In genomic region chr22:19082793-19083192, GRCh38 we compare ENCODE assay signal across 30 cellular contexts. TPM values are rescaled to one million over a fixed set of nuclear protein-coding genes. Genes with fewer than 3 reads are reported as not detected.
"Had no signal": no experiment of that assay in that cellular context is flagged by ENCODE, and none has a peak within 500 bp of the region (broad histone marks: within the 10 kb centered on the region; RNA-seq: fewer than 3 reads in every experiment).

No MANE protein-coding gene starts in this region.

- H3K27me3 ChIP-seq: brain microvascular endothelial cell, SJCRH30 had no signal

- H3K27ac ChIP-seq: brain microvascular endothelial cell, SJCRH30 had no signal

- H3K4me3 ChIP-seq: SJCRH30, SK-N-MC had no signal

- DNase-seq: activated CD4-positive, alpha-beta T cell treated with anti-CD3 and anti-CD28 coated beads for 36 hours; activated CD4-positive, alpha-beta T cell treated with anti-CD3 and anti-CD28 coated beads, Interleukin-2, amount 10 ng/mL, durations not matched to agents 7 days and 5 days; activated CD4-positive, alpha-beta T cell treated with anti-CD3 and anti-CD28 coated beads, Interleukin-2, amount 50 U/mL, for 48 hours; activated CD8-positive, alpha-beta memory T cell treated with anti-CD3 and anti-CD28 coated beads, Interleukin-2, amount 50 U/mL, for 4 hours; activated CD8-positive, alpha-beta T cell treated with anti-CD3 and anti-CD28 coated beads, Interleukin-2, amount 10 ng/mL, durations not matched to agents 7 days and 5 days; activated effector memory CD4-positive, alpha-beta T cell treated with Interleukin-2 at 50 U/mL for 16 hours; activated naive CD4-positive, alpha-beta T cell treated with anti-CD3 and anti-CD28 coated beads, Interleukin-2, amount 10 ng/mL, durations not matched to agents 7 days and 5 days; activated naive CD8-positive, alpha-beta T cell treated with anti-CD3 and anti-CD28 coated beads, Interleukin-2, amount 50 U/mL, for 24 hours; activated T-cell treated with anti-CD3 and anti-CD28 coated beads, Interleukin-2, amount 50 U/mL, for 48 hours; aorta; brain microvascular endothelial cell; central memory CD4-positive, alpha-beta T cell; Karpas-422; NCI-H1048; NCI-H1436; NCI-H1694; NCI-H1930; NCI-H2081 treated with DMSO at 0.1 percent for 48 hours; NCI-H226; NCI-H446 treated with DMSO at 0.1 percent for 48 hours; NCI-H524; NCI-H69; NCI-H82; SHP77; SJCRH30 had no signal

- H3K9me3 ChIP-seq: SJCRH30 had no signal

- ATAC-seq: activated CD4-positive, alpha-beta T cell treated with anti-CD3 and anti-CD28 coated beads for 36 hours; activated CD8-positive, alpha-beta T cell treated with anti-CD3 and anti-CD28 coated beads, Interleukin-2, amount 10 ng/mL, durations not matched to agents 7 days and 5 days; activated naive CD8-positive, alpha-beta T cell treated with anti-CD3 and anti-CD28 coated beads, Interleukin-2, amount 50 U/mL, for 24 hours; Panc1 had no signal

RNA-seq across cellular contexts. Expression of gene TSSK2, which starts 48.3 kb away (rescaled TPM):
- total RNA-seq: activated CD4-positive, alpha-beta T cell treated with anti-CD3 and anti-CD28 coated beads for 36 hours; activated CD4-positive, alpha-beta T cell treated with anti-CD3 and anti-CD28 coated beads, Interleukin-2, amount 10 ng/mL, durations not matched to agents 7 days and 5 days; activated CD8-positive, alpha-beta T cell treated with anti-CD3 and anti-CD28 coated beads, Interleukin-2, amount 10 ng/mL, durations not matched to agents 7 days and 5 days; aorta; cerebellum; MCF 10A; RPMI7951; SJCRH30 had no signal
